In the genomic region with DNA sequence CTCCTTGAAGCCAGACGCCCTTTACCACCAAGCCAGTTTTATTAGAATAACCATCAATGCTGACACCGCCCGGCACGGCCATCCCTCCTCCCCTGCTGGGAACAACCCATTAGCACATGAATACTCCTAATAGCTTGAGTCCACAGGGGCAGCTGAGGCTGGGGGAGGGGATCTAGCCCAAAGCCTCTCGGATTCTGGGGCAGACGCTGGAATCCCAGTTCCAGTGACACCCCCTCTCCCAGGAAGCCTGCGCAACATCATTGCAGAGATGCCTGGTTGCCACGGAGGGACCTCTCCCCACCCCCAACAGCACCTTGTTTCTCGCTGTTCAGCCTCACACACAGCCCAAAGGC, we compare ENCODE assay signal across 9 cellular contexts. TPM values are rescaled to one million over a fixed set of nuclear protein-coding genes. Genes with fewer than 3 reads are reported as not detected.
DNase-seq lines count a peak whose midpoint lies in the region; ATAC-seq and TF ChIP-seq lines count a peak whose summit lies in the region.
"Had no signal": no experiment of that assay in that cellular context is flagged by ENCODE, and none has a peak within 500 bp of the region (broad histone marks: within the 10 kb centered on the region; RNA-seq: fewer than 3 reads in every experiment).

No MANE protein-coding gene starts in this region.

- 15 to 17% methylated on average over 9 of the region's 9 CpGs for WGBS in heart right ventricle, 2 donors

- H3K27me3 ChIP-seq in heart right ventricle: peaks cover 0 to 82% (median 41%) of the 10 kb centered on the region in 7 donors

- DNase-seq in Right ventricle myocardium inferior (ENCODE audit: missing footprints): peak; percentile 68
- DNase-seq in heart right ventricle: no peak
- peak; percentile 21 for DNase-seq in SW480 (ENCODE audit: low spot score)
- DNase-seq in stimulated activated naive B cell treated with anti-CD40 and anti-IgM and Interleukin-4, amounts not matched to agents 10 μg/mL and 1 μg/mL and 100 μg/mL, for 72 hours: no peak
- no peak for DNase-seq in epidermal melanocyte (ENCODE audit: insufficient read length, low spot score)
- no peak for DNase-seq in caudate nucleus (lab: John Stamatoyannopoulos, UW)
- DNase-seq in SIG-M5 treated with dmso at 0.1 percent for 504 hours (lab: John Stamatoyannopoulos, UW; ENCODE audit: unreplicated experiment): no peak

- H3K4me1 ChIP-seq in heart right ventricle: peaks cover 3 to 37% (median 20%) of the 10 kb centered on the region in 9 donors

- no peak for TF ChIP-seq CTCF in heart right ventricle (IDR thresholded peaks at IDR 0.05)

- H3K27ac Mint-ChIP-seq in stimulated activated naive B cell treated with anti-CD40 and anti-IgM and Interleukin-4, amounts not matched to agents 10 μg/mL and 1 μg/mL and 100 μg/mL, for 72 hours: no peak overlapping the region

- no peaks in the 10 kb centered on the region for H3K9me3 Mint-ChIP-seq in stimulated activated naive B cell treated with anti-CD40 and anti-IgM and Interleukin-4, amounts not matched to agents 10 μg/mL and 1 μg/mL and 100 μg/mL, for 72 hours

- no peaks in the 10 kb centered on the region for H3K36me3 Mint-ChIP-seq in stimulated activated naive B cell treated with anti-CD40 and anti-IgM and Interleukin-4, amounts not matched to agents 10 μg/mL and 1 μg/mL and 100 μg/mL, for 72 hours

- intact Hi-C loops in Right ventricle myocardium inferior (cut with DNase I) (loop anchor here (1.0 to 5.0 kb wide), 2 partner anchors 187 to 527 kb away; no protein-coding TSS in a partner anchor), heart right ventricle (cut with DNase I) (loop anchor here in 9 of 10 donors (1.0 to 10.0 kb wide), 10 partner anchors 183 to 529 kb away; no protein-coding TSS in a partner anchor)

- peaks cover 9 to 14% of the 10 kb centered on the region in 2 donors for H3K4me1 Mint-ChIP-seq in stimulated activated naive B cell treated with anti-CD40 and anti-IgM and Interleukin-4, amounts not matched to agents 10 μg/mL and 1 μg/mL and 100 μg/mL, for 72 hours

- H3K4me3 ChIP-seq in heart right ventricle (peak overlapping the region in 1 of 10 donors; percentile 66), iPS-11a (ENCODE audit: low read depth, low read length) (peak overlapping the region; percentile 17)

- no peak for ATAC-seq in Right ventricle myocardium inferior
- ATAC-seq in heart right ventricle: no peak
- peak in 1 of 2 donors; percentile 2 for ATAC-seq in stimulated activated naive B cell treated with anti-CD40 and anti-IgM and Interleukin-4, amounts not matched to agents 10 μg/mL and 1 μg/mL and 100 μg/mL, for 72 hours (replicated peaks)

- H3K4me3 Mint-ChIP-seq in stimulated activated naive B cell treated with anti-CD40 and anti-IgM and Interleukin-4, amounts not matched to agents 10 μg/mL and 1 μg/mL and 100 μg/mL, for 72 hours: peak overlapping the region; percentile 75 to 76

- H3K9me3 ChIP-seq in heart right ventricle: no peaks in the 10 kb centered on the region

- no peaks in the 10 kb centered on the region for H3K36me3 ChIP-seq in heart right ventricle

- H3K27ac ChIP-seq in heart right ventricle (no peak overlapping the region), caudate nucleus (ENCODE audit: low read depth, low read length) (no peak overlapping the region)
- H3K27ac ChIP-seq: epithelial cell of prostate had no signal

- peaks cover 64 to 84% of the 10 kb centered on the region in 2 donors for H3K27me3 Mint-ChIP-seq in stimulated activated naive B cell treated with anti-CD40 and anti-IgM and Interleukin-4, amounts not matched to agents 10 μg/mL and 1 μg/mL and 100 μg/mL, for 72 hours

RNA-seq across cellular contexts. Expression of a gene that starts 1.2 kb away (rescaled TPM):
- 0.78 TPM for total RNA-seq in Right ventricle myocardium inferior
- total RNA-seq in heart right ventricle: 1 to 10 TPM in 7 of 10 donors, under 1 TPM in 3; 0.70 to 2.2 (median 1.3) TPM
- 1 to 10 TPM; 1.3 to 2.7 TPM for polyA plus RNA-seq in heart right ventricle

Comparison
In these comparisons a context has a peak if more than half of its experiments do, and no peak if none do; other contexts are left out.
1. DNase-seq: peak in Right ventricle myocardium inferior (single experiment) and SW480 (single experiment); none in heart right ventricle (0 of 2), stimulated activated naive B cell treated with anti-CD40 and anti-IgM and Interleukin-4, amounts not matched to agents 10 μg/mL and 1 μg/mL and 100 μg/mL, for 72 hours (single experiment), epidermal melanocyte (single experiment), caudate nucleus (0 of 61) and SIG-M5 treated with dmso at 0.1 percent for 504 hours (single experiment).